ENCODE assay signal across 10 cellular contexts in the genomic region with DNA sequence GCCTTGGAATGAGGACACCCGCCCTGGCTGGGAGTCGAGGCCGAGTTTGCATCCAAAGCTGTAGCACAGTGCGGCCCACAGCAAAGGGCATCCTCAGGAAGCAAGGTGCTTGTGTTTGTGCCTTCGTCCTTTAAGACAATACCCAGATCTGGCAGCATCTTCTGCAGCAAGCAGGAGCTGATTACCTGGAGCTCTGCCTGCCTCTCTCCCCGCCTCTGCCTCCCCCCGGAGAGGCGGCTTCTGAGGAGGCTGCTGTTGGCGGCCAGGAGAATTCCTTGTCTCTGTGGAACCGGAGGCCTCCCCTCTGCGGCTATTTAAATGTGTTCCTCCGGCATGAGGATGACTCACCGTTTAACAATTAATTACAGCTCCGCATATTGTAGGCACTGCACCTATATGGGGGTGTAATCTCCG.
DNase-seq lines count a peak whose midpoint lies in the region; ATAC-seq and TF ChIP-seq lines count a peak whose summit lies in the region.
"Had no signal": no experiment of that assay in that cellular context is flagged by ENCODE, and none has a peak within 500 bp of the region (broad histone marks: within the 10 kb centered on the region; RNA-seq: fewer than 3 reads in every experiment).

No MANE protein-coding gene starts in this region.

- TF ChIP-seq CTCF in gastroesophageal sphincter (IDR thresholded peaks at IDR 0.05): no peak
- no peak for TF ChIP-seq CTCF in endothelial cell (IDR thresholded peaks at IDR 0.05; ENCODE audit: unreplicated experiment)

- no peaks in the 10 kb centered on the region for H3K27me3 ChIP-seq in SJSA1 (replicated peaks)
- H3K27me3 ChIP-seq in gastroesophageal sphincter: no peaks in the 10 kb centered on the region

- H3K27ac Mint-ChIP-seq in endothelial cell (ENCODE audit: unreplicated experiment): no peak overlapping the region
- no peak overlapping the region for H3K27ac Mint-ChIP-seq in activated T-helper 2 cell treated with anti-CD3 and anti-CD28 coated beads, Interferon-gamma antibody, Interleukin-2, Interleukin-4, amounts not matched to agents 10 μg/mL and 5 μg/mL and 100 μg/mL, durations not matched to agents 14 hours and 24 hours and 36 hours
- H3K27ac Mint-ChIP-seq: activated T-cell treated with anti-CD3 and anti-CD28 coated beads, Interleukin-2, amount 50 U/mL, for 24 hours had no signal

- peaks cover 3% of the 10 kb centered on the region for H3K27me3 Mint-ChIP-seq in endothelial cell (ENCODE audit: unreplicated experiment)
- no peaks in the 10 kb centered on the region for H3K27me3 Mint-ChIP-seq in activated T-helper 2 cell treated with anti-CD3 and anti-CD28 coated beads, Interferon-gamma antibody, Interleukin-2, Interleukin-4, amounts not matched to agents 10 μg/mL and 5 μg/mL and 100 μg/mL, durations not matched to agents 14 hours and 24 hours and 36 hours (ENCODE audit: low read depth)
- H3K27me3 Mint-ChIP-seq: activated T-cell treated with anti-CD3 and anti-CD28 coated beads, Interleukin-2, amount 50 U/mL, for 24 hours had no signal

- H3K27ac ChIP-seq in SJSA1: no peak overlapping the region
- H3K27ac ChIP-seq in gastroesophageal sphincter: peak overlapping the region; percentile 16 to 77 (median 75)

- peaks cover 17% of the 10 kb centered on the region for H3K4me1 Mint-ChIP-seq in endothelial cell (ENCODE audit: unreplicated experiment)
- H3K4me1 Mint-ChIP-seq in activated T-helper 2 cell treated with anti-CD3 and anti-CD28 coated beads, Interferon-gamma antibody, Interleukin-2, Interleukin-4, amounts not matched to agents 10 μg/mL and 5 μg/mL and 100 μg/mL, durations not matched to agents 14 hours and 24 hours and 36 hours (ENCODE audit: low read depth): no peaks in the 10 kb centered on the region

- H3K9me3 ChIP-seq in SJSA1 (replicated peaks) (no peaks in the 10 kb centered on the region), gastroesophageal sphincter (no peaks in the 10 kb centered on the region)

- 7 to 13% methylated on average over 2 to 5 of the region's 15 CpGs for WGBS in gastroesophageal sphincter (ENCODE audit: low coverage in 1 of 2), 2 donors

- H3K4me3 ChIP-seq in SJSA1: no peak overlapping the region
- no peak overlapping the region for H3K4me3 ChIP-seq in gastroesophageal sphincter

- peaks cover 13% of the 10 kb centered on the region for H3K4me1 ChIP-seq in SJSA1 (replicated peaks)
- peaks cover 3 to 49% (median 4%) of the 10 kb centered on the region in 3 donors for H3K4me1 ChIP-seq in gastroesophageal sphincter

- no peaks in the 10 kb centered on the region for H3K9me3 Mint-ChIP-seq in endothelial cell (ENCODE audit: unreplicated experiment)
- no peaks in the 10 kb centered on the region for H3K9me3 Mint-ChIP-seq in activated T-helper 2 cell treated with anti-CD3 and anti-CD28 coated beads, Interferon-gamma antibody, Interleukin-2, Interleukin-4, amounts not matched to agents 10 μg/mL and 5 μg/mL and 100 μg/mL, durations not matched to agents 14 hours and 24 hours and 36 hours
- H3K9me3 Mint-ChIP-seq: activated T-cell treated with anti-CD3 and anti-CD28 coated beads, Interleukin-2, amount 50 U/mL, for 24 hours had no signal

- no peak for TF ChIP-seq POLR2A in gastroesophageal sphincter (IDR thresholded peaks at IDR 0.05)

- no peak for TF ChIP-seq EP300 in gastroesophageal sphincter (IDR thresholded peaks at IDR 0.05)

- H3K4me3 Mint-ChIP-seq in endothelial cell (ENCODE audit: unreplicated experiment): no peak overlapping the region
- H3K4me3 Mint-ChIP-seq in activated T-helper 2 cell treated with anti-CD3 and anti-CD28 coated beads, Interferon-gamma antibody, Interleukin-2, Interleukin-4, amounts not matched to agents 10 μg/mL and 5 μg/mL and 100 μg/mL, durations not matched to agents 14 hours and 24 hours and 36 hours (ENCODE audit: low read depth): no peak overlapping the region
- H3K4me3 Mint-ChIP-seq: activated T-cell treated with anti-CD3 and anti-CD28 coated beads, Interleukin-2, amount 50 U/mL, for 24 hours had no signal

- in situ Hi-C loops in G401 (cut with HindIII; ENCODE audit: low sequenced_read_pairs): no loop called here

- intact Hi-C loops in activated T-helper 2 cell treated with anti-CD3 and anti-CD28 coated beads, Interferon-gamma antibody, Interleukin-2, Interleukin-4, amounts not matched to agents 10 μg/mL and 5 μg/mL and 100 μg/mL, durations not matched to agents 14 hours and 24 hours and 36 hours (cut with micrococcal nuclease): no loop called here

- DNase-seq in G401 (ENCODE audit: low spot score): peak; percentile 78
- DNase-seq in SJSA1 (ENCODE audit: low read depth in 1 of 2, low spot score in 2 of 2): peak; percentile 77 to 79
- DNase-seq in nucleus accumbens (lab: John Stamatoyannopoulos, UW): peak in 33 of 56 donors; percentile 7 to 78 (median 39)
- no peak for DNase-seq in endothelial cell (ENCODE audit: low spot score)
- DNase-seq in NCI-H146 (lab: John Stamatoyannopoulos, UW): no peak
- DNase-seq in activated T-helper 2 cell treated with anti-CD3 and anti-CD28 coated beads, Interferon-gamma antibody, Interleukin-2, Interleukin-4, amounts not matched to agents 10 μg/mL and 5 μg/mL and 100 μg/mL, durations not matched to agents 14 hours and 24 hours and 36 hours (ENCODE audit: low spot score): no peak
- DNase-seq: activated T-cell treated with anti-CD3 and anti-CD28 coated beads, Interleukin-2, amount 50 U/mL, for 24 hours; KBM-7 had no signal

- H3K36me3 ChIP-seq in SJSA1 (no peaks in the 10 kb centered on the region), gastroesophageal sphincter (peaks cover 0 to under 1% of the 10 kb centered on the region in 2 donors)

- ATAC-seq in gastroesophageal sphincter (peak; percentile 82), GM19463 (IDR thresholded peaks at IDR 0.05; ENCODE audit: unreplicated experiment) (no peak)

- H3K36me3 Mint-ChIP-seq in endothelial cell (ENCODE audit: low read depth, unreplicated experiment): no peaks in the 10 kb centered on the region
- H3K36me3 Mint-ChIP-seq in activated T-helper 2 cell treated with anti-CD3 and anti-CD28 coated beads, Interferon-gamma antibody, Interleukin-2, Interleukin-4, amounts not matched to agents 10 μg/mL and 5 μg/mL and 100 μg/mL, durations not matched to agents 14 hours and 24 hours and 36 hours (ENCODE audit: low read depth): no peaks in the 10 kb centered on the region

Comparison
In these comparisons a context has a peak if more than half of its experiments do, and no peak if none do; other contexts are left out.
1. DNase-seq: peak in G401 (single experiment), SJSA1 (2 of 2) and nucleus accumbens (33 of 56); none in endothelial cell (single experiment), NCI-H146 (single experiment) and activated T-helper 2 cell treated with anti-CD3 and anti-CD28 coated beads, Interferon-gamma antibody, Interleukin-2, Interleukin-4, amounts not matched to agents 10 μg/mL and 5 μg/mL and 100 μg/mL, durations not matched to agents 14 hours and 24 hours and 36 hours (single experiment).